Comparison of ENCODE assay signal across 8 cellular contexts in genomic region chr7:144513332-144513731, GRCh38.
A peak's percentile ranks its signal among the peaks of the same experiment; 100 is the strongest.
DNase-seq lines count a peak whose midpoint lies in the region; ATAC-seq and TF ChIP-seq lines count a peak whose summit lies in the region.

No MANE protein-coding gene starts in this region.

- H3K4me3 Mint-ChIP-seq in osteocyte (ENCODE audit: unreplicated experiment) = no peak overlapping the region

- intact Hi-C loops in mammary epithelial cell (cut with micrococcal nuclease) (loop anchor here (5.0 to 10.0 kb wide), 2 partner anchors 221 to 524 kb away; no protein-coding TSS in a partner anchor), aorta (cut with DNase I) (no loop called here)

- H4K20me1 ChIP-seq in mammary epithelial cell (ENCODE audit: insufficient read depth, low read length) = no peaks in the 10 kb centered on the region

- no peaks in the 10 kb centered on the region for H3K27me3 ChIP-seq in mammary epithelial cell (ENCODE audit: insufficient read depth, low read length)
- no peaks in the 10 kb centered on the region for H3K27me3 ChIP-seq in aorta (ENCODE audit: control insufficient read depth in 1 of 2, insufficient read depth in 2 of 2, low read length in 1 of 2)

- no peaks in the 10 kb centered on the region for H3K9me3 Mint-ChIP-seq in osteocyte (ENCODE audit: unreplicated experiment)

- WGBS in mammary epithelial cell (ENCODE audit: low coverage, missing lambda C conversion rate) = 72% methylated on average over 2 of the region's 2 CpGs
- WGBS in aorta, 2 donors = 3 to 7% methylated on average over 2 of the region's 2 CpGs

- H3K4me1 ChIP-seq in mammary epithelial cell (ENCODE audit: insufficient read depth, low read length) (no peaks in the 10 kb centered on the region), aorta (ENCODE audit: control insufficient read depth in 1 of 2, insufficient read depth in 2 of 2, low read length in 2 of 2) (peaks cover 0 to 2% of the 10 kb centered on the region in 2 donors)

- CTCF ChIA-PET in mammary epithelial cell (lab: Charles Lee; ENCODE audit: low non-redundant PET) = no interaction called here

- H3K27ac ChIP-seq in mammary epithelial cell (ENCODE audit: insufficient read depth, low read depth, low read length) (no peak overlapping the region), aorta (ENCODE audit: low read depth in 1 of 2, low read length in 2 of 2) (no peak overlapping the region)

- DNase-seq in NCI-H146 (lab: John Stamatoyannopoulos, UW) (peak; percentile 1), NCI-H146 treated with DMSO at 0.1 percent for 48 hours (lab: John Stamatoyannopoulos, UW; ENCODE audit: unreplicated experiment) (no peak), NCI-H2081 (lab: John Stamatoyannopoulos, UW) (peak; percentile 59 to 73), mammary epithelial cell (no peak), osteocyte (ENCODE audit: extremely low spot score, unreplicated experiment) (no peak), AG08396 (ENCODE audit: low spot score) (no peak), LoVo (ENCODE audit: low spot score) (no peak), aorta (no peak)

- no peaks in the 10 kb centered on the region for H3K36me3 Mint-ChIP-seq in osteocyte (ENCODE audit: unreplicated experiment)

- BruUV-seq in mammary epithelial cell (replicated peaks; lab: Mats Ljungman, UMichigan) = no TSS peak

- no peaks in the 10 kb centered on the region for H3K79me2 ChIP-seq in mammary epithelial cell (ENCODE audit: insufficient read depth, low read length)

- TF ChIP-seq CTCF in mammary epithelial cell (conservative IDR thresholded peaks at IDR 0.05 in 1 of 2, IDR thresholded peaks at IDR 0.05 in 1 of 2; ENCODE audit: extremely low read depth in 1 of 2, insufficient read depth in 1 of 2, low read depth in 1 of 2, low read length in 2 of 2) (peak; percentile 14 to 40), osteocyte (IDR thresholded peaks at IDR 0.05) (peak; percentile 12)

- no peak overlapping the region for H3K4me2 ChIP-seq in mammary epithelial cell (ENCODE audit: insufficient read depth, low read depth, low read length)

- H3K27me3 Mint-ChIP-seq in osteocyte (ENCODE audit: unreplicated experiment) = no peaks in the 10 kb centered on the region

- no peak for ATAC-seq in aorta (ENCODE audit: low FRiP score)

- no peak overlapping the region for H3K27ac Mint-ChIP-seq in osteocyte (ENCODE audit: unreplicated experiment)

- dilution Hi-C loops in mammary epithelial cell (cut with HindIII; ENCODE audit: low sequenced_read_pairs) = no loop called here

- no peaks in the 10 kb centered on the region for H3K4me1 Mint-ChIP-seq in osteocyte (ENCODE audit: unreplicated experiment)

- H3K36me3 ChIP-seq in mammary epithelial cell (ENCODE audit: insufficient read depth, low read length) (no peaks in the 10 kb centered on the region), aorta (ENCODE audit: control insufficient read depth in 1 of 2, insufficient read depth in 2 of 2, low read length in 1 of 2) (no peaks in the 10 kb centered on the region)

- in situ Hi-C loops in mammary epithelial cell (cut with MboI; ENCODE audit: low sequenced_read_pairs in 2 of 2) = no loop called here

- H3K4me3 ChIP-seq in mammary epithelial cell (replicated peaks in 1 of 3; ENCODE audit: insufficient read depth in 1 of 3, low read depth in 2 of 3, low read length in 3 of 3) = no peak overlapping the region
- H3K4me3 ChIP-seq in aorta (ENCODE audit: low read length in 2 of 2) = no peak overlapping the region

- no peak overlapping the region for H3K9ac ChIP-seq in mammary epithelial cell (ENCODE audit: insufficient read depth, low read length)

- H2AFZ ChIP-seq in mammary epithelial cell (ENCODE audit: low read depth, low read length) = no peak overlapping the region

- no peaks in the 10 kb centered on the region for H3K9me3 ChIP-seq in mammary epithelial cell (replicated peaks; ENCODE audit: insufficient read depth, low read length)
- H3K9me3 ChIP-seq in aorta (ENCODE audit: control insufficient read depth, low read length) = no peaks in the 10 kb centered on the region

Comparison
In these comparisons a context has a peak if more than half of its experiments do, and no peak if none do; other contexts are left out.
1. DNase-seq: peak in NCI-H146 (single experiment) and NCI-H2081 (2 of 2); none in NCI-H146 treated with DMSO at 0.1 percent for 48 hours (single experiment), mammary epithelial cell (single experiment), osteocyte (single experiment), AG08396 (single experiment), LoVo (single experiment) and aorta (0 of 2).